Comparison of ENCODE assay signal across 27 cellular contexts in the genomic region with DNA sequence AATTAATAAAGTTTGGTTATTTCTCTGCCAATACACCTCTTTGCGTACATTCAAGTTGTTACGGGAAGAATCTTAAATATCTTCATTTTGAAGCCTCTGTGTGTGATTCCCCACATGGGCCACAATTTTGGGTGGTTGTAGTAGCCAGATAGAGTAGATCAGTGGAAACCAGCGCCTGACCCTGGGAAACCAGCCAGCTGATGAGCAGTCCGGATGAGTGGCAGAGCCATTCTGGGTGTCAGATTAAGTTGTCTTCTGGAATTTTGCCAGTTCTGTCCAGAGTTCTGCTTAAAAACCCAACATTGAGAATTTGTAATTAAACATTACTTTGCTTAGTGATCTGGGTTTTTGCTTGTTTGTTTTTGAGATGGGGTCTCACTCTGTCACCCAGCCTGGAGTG. TPM values are rescaled to one million over a fixed set of nuclear protein-coding genes. Genes with fewer than 3 reads are reported as not detected.
A peak's percentile ranks its signal among the peaks of the same experiment; 100 is the strongest.
DNase-seq lines count a peak whose midpoint lies in the region; ATAC-seq and TF ChIP-seq lines count a peak whose summit lies in the region.
"Had no signal": no experiment of that assay in that cellular context is flagged by ENCODE, and none has a peak within 500 bp of the region (broad histone marks: within the 10 kb centered on the region; RNA-seq: fewer than 3 reads in every experiment).

No MANE protein-coding gene starts in this region.

- H3K4me3 ChIP-seq in choroid plexus epithelial cell (ENCODE audit: low read depth, low read length), result no peak overlapping the region
- H3K4me3 ChIP-seq: gastroesophageal sphincter, HAP-1, ovary, spleen, transverse colon had no signal

- peaks cover 6% of the 10 kb centered on the region for H3K4me1 Mint-ChIP-seq in osteocyte (ENCODE audit: unreplicated experiment)
- H3K4me1 Mint-ChIP-seq: memory B cell had no signal

- no peak overlapping the region for H3K4me3 Mint-ChIP-seq in osteocyte (ENCODE audit: unreplicated experiment)
- H3K4me3 Mint-ChIP-seq: activated CD8-positive, alpha-beta T cell treated with anti-CD3 and anti-CD28 coated beads for 36 hours; activated T-helper 1 cell treated with anti-CD3 and anti-CD28 coated beads, Interleukin-12 subunit alpha, Interleukin-12 subunit beta, Interleukin-2, Interleukin-4 antibody, amounts not matched to agents 30 ng/mL and 10 ng/mL and 1 ng/mL, durations not matched to agents 14 hours and 24 hours and 36 hours; CD8-positive, alpha-beta memory T cell; memory B cell had no signal

- H3K27me3 Mint-ChIP-seq in osteocyte (ENCODE audit: unreplicated experiment), result no peaks in the 10 kb centered on the region
- H3K27me3 Mint-ChIP-seq: activated CD8-positive, alpha-beta T cell treated with anti-CD3 and anti-CD28 coated beads for 36 hours; CD8-positive, alpha-beta memory T cell; memory B cell had no signal

- no peak for TF ChIP-seq CTCF in choroid plexus epithelial cell (conservative IDR thresholded peaks at IDR 0.05; ENCODE audit: low read depth, low read length)
- TF ChIP-seq CTCF in osteocyte (IDR thresholded peaks at IDR 0.05), result no peak

- H3K36me3 Mint-ChIP-seq in osteocyte (ENCODE audit: unreplicated experiment), result peaks cover 48% of the 10 kb centered on the region

- DNase-seq in EL, result peak; percentile 13
- peak; percentile 6 for DNase-seq in M059J (ENCODE audit: low read depth)
- DNase-seq in choroid plexus epithelial cell (ENCODE audit: low read depth), result peak; percentile 30
- peak; percentile 40 for DNase-seq in osteocyte (ENCODE audit: extremely low spot score, unreplicated experiment)
- no peak for DNase-seq in GM19238 (ENCODE audit: insufficient read length, low spot score)
- DNase-seq in NK-92 treated with Interleukin-12 subunit alpha and Interleukin-12 subunit beta, amount 100 ng/mL, for 24 hours (lab: John Stamatoyannopoulos, UW), result no peak
- no peak for DNase-seq in NCI-H2196 treated with DMSO at 0.1 percent for 48 hours (lab: John Stamatoyannopoulos, UW; ENCODE audit: unreplicated experiment)
- DNase-seq: ACHN; activated CD8-positive, alpha-beta memory T cell treated with anti-CD3 and anti-CD28 coated beads, Interleukin-2, amount 50 U/mL, for 48 hours; activated CD8-positive, alpha-beta T cell treated with anti-CD3 and anti-CD28 coated beads for 36 hours; activated naive CD4-positive, alpha-beta T cell treated with Interleukin-2 at 50 U/mL for 16 hours; BE2C; CD8-positive, alpha-beta memory T cell; NCI-H1092 treated with DMSO at 0.1 percent for 48 hours; NCI-H187; NCI-H526; ovary; retina; SHP77; spleen; transverse colon had no signal

- H3K27ac Mint-ChIP-seq in osteocyte (ENCODE audit: unreplicated experiment), result no peak overlapping the region
- H3K27ac Mint-ChIP-seq: activated CD8-positive, alpha-beta T cell treated with anti-CD3 and anti-CD28 coated beads for 36 hours; activated T-helper 1 cell treated with anti-CD3 and anti-CD28 coated beads, Interleukin-12 subunit alpha, Interleukin-12 subunit beta, Interleukin-2, Interleukin-4 antibody, amounts not matched to agents 30 ng/mL and 10 ng/mL and 1 ng/mL, durations not matched to agents 14 hours and 24 hours and 36 hours; memory B cell had no signal

- no peaks in the 10 kb centered on the region for H3K9me3 Mint-ChIP-seq in osteocyte (ENCODE audit: unreplicated experiment)
- H3K9me3 Mint-ChIP-seq: activated CD8-positive, alpha-beta T cell treated with anti-CD3 and anti-CD28 coated beads for 36 hours; activated T-helper 1 cell treated with anti-CD3 and anti-CD28 coated beads, Interleukin-12 subunit alpha, Interleukin-12 subunit beta, Interleukin-2, Interleukin-4 antibody, amounts not matched to agents 30 ng/mL and 10 ng/mL and 1 ng/mL, durations not matched to agents 14 hours and 24 hours and 36 hours; CD8-positive, alpha-beta memory T cell; memory B cell had no signal

- ATAC-seq in HG02642 (IDR thresholded peaks at IDR 0.05; ENCODE audit: poor library complexity, unreplicated experiment), result no peak
- ATAC-seq: activated CD8-positive, alpha-beta T cell treated with anti-CD3 and anti-CD28 coated beads for 36 hours; gastroesophageal sphincter; Panc1 had no signal

RNA-seq across cellular contexts. Expression of gene MRPS25, which starts 49.7 kb away (rescaled TPM):
- 5.6 and 12.6 TPM in 2 replicates for total RNA-seq in M059J (2014; rRNA removed; shearing (Covaris generic))
- total RNA-seq in osteocyte, result 47.2 and 50.0 TPM in 2 replicates

Comparison
In these comparisons a context has a peak if more than half of its experiments do, and no peak if none do; other contexts are left out.
1. DNase-seq: peak in EL (single experiment), M059J (single experiment), choroid plexus epithelial cell (single experiment) and osteocyte (single experiment); none in GM19238 (single experiment), NK-92 treated with Interleukin-12 subunit alpha and Interleukin-12 subunit beta, amount 100 ng/mL, for 24 hours (single experiment) and NCI-H2196 treated with DMSO at 0.1 percent for 48 hours (single experiment).